24 cellular contexts compared by ENCODE assay signal in the genomic region with DNA sequence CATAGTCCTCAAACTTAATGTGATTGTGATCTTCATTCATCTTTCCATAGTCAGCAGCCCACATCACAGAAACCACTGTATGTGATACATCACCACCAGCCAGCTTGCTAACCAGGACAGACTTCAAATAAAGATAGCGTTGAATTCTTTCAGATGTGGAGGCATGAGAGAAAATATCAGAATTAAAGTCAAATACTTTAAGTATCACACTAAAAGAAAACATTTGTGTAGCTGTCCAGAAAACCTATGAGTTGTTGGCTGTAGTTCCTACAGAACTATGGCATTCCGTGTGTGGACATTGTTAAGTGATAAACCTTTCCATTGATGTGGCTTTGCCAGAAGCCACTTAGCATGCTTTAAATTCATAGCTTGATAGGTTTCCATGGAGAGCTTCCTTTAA.
DNase-seq lines count a peak whose midpoint lies in the region; ATAC-seq and TF ChIP-seq lines count a peak whose summit lies in the region.
"Had no signal": no experiment of that assay in that cellular context is flagged by ENCODE, and none has a peak within 500 bp of the region (broad histone marks: within the 10 kb centered on the region; RNA-seq: fewer than 3 reads in every experiment).

No MANE protein-coding gene starts in this region.

- H3K27me3 ChIP-seq in trophoblast cell (ENCODE audit: insufficient read depth, low read length): no peaks in the 10 kb centered on the region
- H3K27me3 ChIP-seq: BLaER1 treated with 17β-estradiol and CSF1 and Interleukin-3, amounts not matched to agents 10 nM and 100 nM had no signal

- peak overlapping the region; percentile 81 for H2BK5ac ChIP-seq in trophoblast cell (ENCODE audit: low read depth, low read length, poor library complexity)

- no peaks in the 10 kb centered on the region for H3K9me3 ChIP-seq in trophoblast cell (ENCODE audit: insufficient read depth, low read depth, low read length)
- H3K9me3 ChIP-seq: BLaER1 treated with 17β-estradiol and CSF1 and Interleukin-3, amounts not matched to agents 10 nM and 100 nM; HAP-1 had no signal

- H3K23ac ChIP-seq in trophoblast cell (ENCODE audit: low read length): no peak overlapping the region

- no peak for TF ChIP-seq CTCF in astrocyte of the spinal cord (IDR thresholded peaks at IDR 0.05; ENCODE audit: low read depth, low read length)

- peak; percentile 29 for DNase-seq in DMS53 (lab: John Stamatoyannopoulos, UW)
- no peak for DNase-seq in DMS53 treated with DMSO at 0.1 percent for 48 hours (lab: John Stamatoyannopoulos, UW; ENCODE audit: unreplicated experiment)
- peak; percentile 66 for DNase-seq in RPMI7951 (ENCODE audit: low read depth)
- peak; percentile 51 for DNase-seq in astrocyte of the spinal cord (ENCODE audit: low read depth, low spot score)
- DNase-seq in trophoblast cell: peak; percentile 34 to 73
- DNase-seq in kidney glomerular epithelial cell (lab: John Stamatoyannopoulos, UW): no peak
- no peak for DNase-seq in NCI-H1930 (lab: John Stamatoyannopoulos, UW)
- DNase-seq: ACHN; CD8-positive, alpha-beta T cell; DMS79; MM.1S; NCI-H1048; NCI-H1417 treated with DMSO at 0.1 percent for 48 hours; NCI-H187; NCI-H2107; NCI-H510A treated with DMSO at 0.1 percent for 48 hours; NCI-H774; NK-92 treated with Interleukin-12 subunit alpha and Interleukin-12 subunit beta, amount 100 ng/mL, for 24 hours had no signal

- no peak for ATAC-seq in HG03045 (IDR thresholded peaks at IDR 0.05; ENCODE audit: unreplicated experiment)
- ATAC-seq: CD8-positive, alpha-beta T cell; K562; Panc1 had no signal

- no peak overlapping the region for H2AK5ac ChIP-seq in trophoblast cell (ENCODE audit: low read length)

- peak overlapping the region; percentile 74 for H3K27ac ChIP-seq in trophoblast cell (ENCODE audit: low read depth, low read length)
- H3K27ac ChIP-seq: 22Rv1; BLaER1 treated with 17β-estradiol and CSF1 and Interleukin-3, amounts not matched to agents 10 nM and 100 nM had no signal

- H3K18ac ChIP-seq in trophoblast cell (ENCODE audit: low read length): no peak overlapping the region

- H3K36me3 ChIP-seq in trophoblast cell (ENCODE audit: control insufficient read depth in 1 of 2, insufficient read depth in 2 of 2, low read length in 2 of 2): no peaks in the 10 kb centered on the region
- H3K36me3 ChIP-seq: BLaER1 treated with 17β-estradiol and CSF1 and Interleukin-3, amounts not matched to agents 10 nM and 100 nM; HAP-1 had no signal

- H2AFZ ChIP-seq in trophoblast cell (ENCODE audit: insufficient read depth, low read length, poor library complexity): no peak overlapping the region

- no peak overlapping the region for H3K4me2 ChIP-seq in trophoblast cell (ENCODE audit: low read length)
- H3K4me2 ChIP-seq: BLaER1 treated with 17β-estradiol and CSF1 and Interleukin-3, amounts not matched to agents 10 nM and 100 nM had no signal

- peak overlapping the region; percentile 76 for H3K14ac ChIP-seq in trophoblast cell (ENCODE audit: low read length)

- no peak overlapping the region for H4K12ac ChIP-seq in trophoblast cell (ENCODE audit: low read depth, low read length)

- H2BK120ac ChIP-seq in trophoblast cell (ENCODE audit: insufficient read depth, low read length, poor library complexity): no peak overlapping the region

- H2BK12ac ChIP-seq in trophoblast cell (ENCODE audit: low read length): peak overlapping the region; percentile 70

- H4K91ac ChIP-seq in trophoblast cell (ENCODE audit: low read depth, low read length): peak overlapping the region; percentile 43

- H4K8ac ChIP-seq in trophoblast cell (ENCODE audit: low read depth, low read length): no peak overlapping the region

- no peak overlapping the region for H3K9ac ChIP-seq in trophoblast cell (ENCODE audit: low read length)
- H3K9ac ChIP-seq: BLaER1 treated with 17β-estradiol and CSF1 and Interleukin-3, amounts not matched to agents 10 nM and 100 nM had no signal

- in situ Hi-C loops in astrocyte of the spinal cord (cut with HindIII; ENCODE audit: low sequenced_read_pairs): no loop called here

- no peaks in the 10 kb centered on the region for H3K79me2 ChIP-seq in trophoblast cell (ENCODE audit: control insufficient read depth, insufficient read depth, low read length, poor library complexity)

- no CpG with 5 or more reads among the region's 2 CpGs for WGBS in trophoblast cell (ENCODE audit: extremely low coverage, insufficient coverage, insufficient read length)

- no peak overlapping the region for H3K4ac ChIP-seq in trophoblast cell (ENCODE audit: low read depth, low read length)

- H3K4me1 ChIP-seq in trophoblast cell (ENCODE audit: control insufficient read depth in 1 of 2, insufficient read depth in 2 of 2, low read length in 2 of 2): peaks cover 0 to 2% of the 10 kb centered on the region in 2 experiments
- H3K4me1 ChIP-seq: HAP-1 had no signal

- no peak overlapping the region for H3K4me3 ChIP-seq in astrocyte of the spinal cord (ENCODE audit: low read depth, low read length)
- H3K4me3 ChIP-seq in trophoblast cell (ENCODE audit: low read depth, low read length): no peak overlapping the region
- H3K4me3 ChIP-seq: BLaER1 treated with 17β-estradiol and CSF1 and Interleukin-3, amounts not matched to agents 10 nM and 100 nM; HAP-1; K562 had no signal

- peaks cover 7% of the 10 kb centered on the region for H3K79me1 ChIP-seq in trophoblast cell (ENCODE audit: low read length)

Comparison
In these comparisons a context has a peak if more than half of its experiments do, and no peak if none do; other contexts are left out.
1. DNase-seq: peak in DMS53 (single experiment), RPMI7951 (single experiment), astrocyte of the spinal cord (single experiment) and trophoblast cell (2 of 2); none in DMS53 treated with DMSO at 0.1 percent for 48 hours (single experiment), kidney glomerular epithelial cell (single experiment) and NCI-H1930 (0 of 2).